In genomic region chr2:169775765-169776482, GRCh38 we compare ENCODE assay signal across 7 cellular contexts. TPM values are rescaled to one million over a fixed set of nuclear protein-coding genes. Genes with fewer than 3 reads are reported as not detected.
A peak's percentile ranks its signal among the peaks of the same experiment; 100 is the strongest.
DNase-seq lines count a peak whose midpoint lies in the region; ATAC-seq and TF ChIP-seq lines count a peak whose summit lies in the region.
"Had no signal": no experiment of that assay in that cellular context is flagged by ENCODE, and none has a peak within 500 bp of the region (broad histone marks: within the 10 kb centered on the region; RNA-seq: fewer than 3 reads in every experiment).

No MANE protein-coding gene starts in this region.

- peaks cover 10% of the 10 kb centered on the region for H3K4me1 Mint-ChIP-seq in MCF 10A (ENCODE audit: insufficient read depth, unreplicated experiment)
- no peaks in the 10 kb centered on the region for H3K4me1 Mint-ChIP-seq in progenitor cell of endocrine pancreas (ENCODE audit: low read depth)

- H3K36me3 Mint-ChIP-seq in MCF 10A (ENCODE audit: insufficient read depth, unreplicated experiment) (no peaks in the 10 kb centered on the region), progenitor cell of endocrine pancreas (ENCODE audit: insufficient read depth) (peaks cover 3% of the 10 kb centered on the region)

- H3K4me3 ChIP-seq in breast epithelium: no peak overlapping the region
- H3K4me3 ChIP-seq in tibial nerve: no peak overlapping the region
- no peak overlapping the region for H3K4me3 ChIP-seq in left lung

- TF ChIP-seq POLR2A in breast epithelium (IDR thresholded peaks at IDR 0.05): no peak
- TF ChIP-seq POLR2A in tibial nerve (IDR thresholded peaks at IDR 0.05): no peak

- POLR2A ChIA-PET in MCF 10A (lab: Yijun Ruan, JAX): interaction anchor here (0.6 kb wide), 1 partner anchor 288 kb away, joined by 4 read pairs; no protein-coding TSS in a partner anchor

- no TSS peak for BruUV-seq in MCF 10A (replicated peaks; lab: Mats Ljungman, UMichigan)

- H3K4me1 ChIP-seq in breast epithelium: no peaks in the 10 kb centered on the region
- peaks cover 0 to 13% (median 2%) of the 10 kb centered on the region in 4 donors for H3K4me1 ChIP-seq in tibial nerve
- H3K4me1 ChIP-seq in left lung: no peaks in the 10 kb centered on the region

- intact Hi-C loops in MCF 10A (cut with micrococcal nuclease) (no loop called here), breast epithelium (cut with DNase I; ENCODE audit: low total_unique reads) (no loop called here), left lung (cut with DNase I) (no loop called here)

- H3K27ac ChIP-seq in breast epithelium (no peak overlapping the region), tibial nerve (peak overlapping the region in 3 of 4 donors; percentile 42 to 56 (median 44)), left lung (no peak overlapping the region)

- no peak for TF ChIP-seq CTCF in MCF 10A (IDR thresholded peaks at IDR 0.05; ENCODE audit: unreplicated experiment)
- TF ChIP-seq CTCF in breast epithelium (IDR thresholded peaks at IDR 0.05): no peak
- no peak for TF ChIP-seq CTCF in tibial nerve (IDR thresholded peaks at IDR 0.05)
- TF ChIP-seq CTCF in progenitor cell of endocrine pancreas (IDR thresholded peaks at IDR 0.05; ENCODE audit: unreplicated experiment): no peak
- TF ChIP-seq CTCF in left lung (IDR thresholded peaks at IDR 0.05): no peak

- DNase-seq in MCF 10A (ENCODE audit: unreplicated experiment): peak; percentile 24
- no peak for DNase-seq in breast epithelium (ENCODE audit: low spot score in 2 of 2)
- peak; percentile 64 for DNase-seq in fibroblast of gingiva (ENCODE audit: low read depth)
- no peak for DNase-seq in tibial nerve (ENCODE audit: low spot score in 2 of 2)
- no peak for DNase-seq in progenitor cell of endocrine pancreas (ENCODE audit: low spot score, unreplicated experiment)
- DNase-seq in left lung: no peak
- DNase-seq: NCI-H1417 treated with DMSO at 0.1 percent for 48 hours had no signal

- H3K9me3 Mint-ChIP-seq in MCF 10A (ENCODE audit: unreplicated experiment): no peaks in the 10 kb centered on the region
- no peaks in the 10 kb centered on the region for H3K9me3 Mint-ChIP-seq in progenitor cell of endocrine pancreas (ENCODE audit: low read depth)

- H3K9me3 ChIP-seq in breast epithelium: no peaks in the 10 kb centered on the region
- H3K9me3 ChIP-seq in tibial nerve: no peaks in the 10 kb centered on the region
- H3K9me3 ChIP-seq in left lung: no peaks in the 10 kb centered on the region

- H3K36me3 ChIP-seq in breast epithelium (no peaks in the 10 kb centered on the region), tibial nerve (no peaks in the 10 kb centered on the region), left lung (no peaks in the 10 kb centered on the region)

- TF ChIP-seq EP300 in tibial nerve (IDR thresholded peaks at IDR 0.05): no peak

- H3K4me3 Mint-ChIP-seq in MCF 10A (ENCODE audit: unreplicated experiment) (no peak overlapping the region), progenitor cell of endocrine pancreas (ENCODE audit: low read depth) (no peak overlapping the region)

- CTCF ChIA-PET in MCF 10A (lab: Yijun Ruan, JAX): interaction anchor here (0.6 to 2.0 kb wide), 3 partner anchors 10 to 46 kb away, joined by 3 to 7 read pairs (median 3); no protein-coding TSS in a partner anchor

- peak overlapping the region; percentile 7 for H3K27ac Mint-ChIP-seq in MCF 10A (ENCODE audit: low read depth, unreplicated experiment)
- H3K27ac Mint-ChIP-seq in progenitor cell of endocrine pancreas: no peak overlapping the region

- 49 to 51% methylated on average over 3 of the region's 3 CpGs for WGBS in tibial nerve, 2 donors

- H3K27me3 ChIP-seq in breast epithelium: no peaks in the 10 kb centered on the region
- H3K27me3 ChIP-seq in tibial nerve: no peaks in the 10 kb centered on the region
- H3K27me3 ChIP-seq in left lung: no peaks in the 10 kb centered on the region

- no peak for ATAC-seq in left lung

- H3K27me3 Mint-ChIP-seq in MCF 10A (ENCODE audit: insufficient read depth, unreplicated experiment) (no peaks in the 10 kb centered on the region), progenitor cell of endocrine pancreas (no peaks in the 10 kb centered on the region)

RNA-seq across cellular contexts. Expression of gene SSB, which starts 22.7 kb away (rescaled TPM):
- total RNA-seq in MCF 10A (2022) (98.0 and 113 TPM in 2 replicates), breast epithelium (100 to 1,000 TPM in 2 of 3 donors, 10 to 100 TPM in 1; 79.0 to 124 (median 109) TPM), tibial nerve (10 to 100 TPM; 53.9 to 79.2 (median 63.2) TPM), progenitor cell of endocrine pancreas (139 and 141 TPM in 2 replicates), left lung (10 to 100 TPM; 61.9 to 82.4 TPM)

RNA-seq across cellular contexts. Expression of gene KLHL23, which starts 42.3 kb away (rescaled TPM):
- total RNA-seq in MCF 10A (2022): 4.6 and 6.1 TPM in 2 replicates
- 10 to 100 TPM in 2 of 3 donors, 1 to 10 TPM in 1; 4.8 to 11.8 (median 10.5) TPM for total RNA-seq in breast epithelium
- total RNA-seq in tibial nerve: 10 to 100 TPM in 1 of 4 donors, 1 to 10 TPM in 3; 3.9 to 17.2 (median 7.8) TPM
- total RNA-seq in progenitor cell of endocrine pancreas: 50.1 and 56.9 TPM in 2 replicates
- total RNA-seq in left lung: 1 to 10 TPM; 9.4 to 9.5 TPM

RNA-seq across cellular contexts. Expression of gene METTL5, which starts 48.8 kb away (rescaled TPM):
- total RNA-seq in MCF 10A (2022) (68.0 and 109 TPM in 2 replicates), breast epithelium (10 to 100 TPM; 43.6 to 75.2 (median 52.7) TPM), tibial nerve (10 to 100 TPM; 41.0 to 83.5 (median 47.2) TPM), progenitor cell of endocrine pancreas (42.3 and 43.3 TPM in 2 replicates), left lung (10 to 100 TPM; 33.8 to 40.3 TPM)

RNA-seq across cellular contexts. Expression of gene UBR3, which starts 51.3 kb away (rescaled TPM):
- total RNA-seq in MCF 10A (2022) (28.7 and 30.0 TPM in 2 replicates), breast epithelium (100 to 1,000 TPM in 2 of 3 donors, 10 to 100 TPM in 1; 75.7 to 110 (median 108) TPM), tibial nerve (100 to 1,000 TPM in 1 of 4 donors, 10 to 100 TPM in 3; 87.4 to 101 (median 97.3) TPM), progenitor cell of endocrine pancreas (36.9 and 41.5 TPM in 2 replicates), left lung (10 to 100 TPM; 33.2 to 45.7 TPM)

Comparison
In these comparisons a context has a peak if more than half of its experiments do, and no peak if none do; other contexts are left out.
1. DNase-seq: peak in MCF 10A (single experiment) and fibroblast of gingiva (single experiment); none in breast epithelium (0 of 2), tibial nerve (0 of 2), progenitor cell of endocrine pancreas (single experiment) and left lung (0 of 2).
2. H3K27ac ChIP-seq: peak in tibial nerve (3 of 4); none in breast epithelium (0 of 2) and left lung (0 of 2).